2 cellular contexts compared by ENCODE assay signal in the genomic region with DNA sequence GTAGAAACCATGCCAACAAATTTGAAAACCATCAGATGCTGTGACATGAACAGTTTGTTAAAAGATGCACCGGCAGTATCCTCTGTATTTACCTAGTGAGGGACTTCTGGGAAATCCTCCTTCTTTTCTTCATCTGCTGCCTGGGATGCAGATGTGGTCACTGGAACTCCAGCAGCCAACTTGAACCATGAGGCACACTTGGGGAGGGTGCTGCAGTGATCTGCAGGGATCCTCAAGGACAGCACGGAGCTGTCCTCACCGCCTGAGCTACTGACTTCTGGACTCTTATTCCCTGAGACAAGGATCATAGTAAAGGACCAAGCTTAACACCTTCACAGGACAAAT.
TF ChIP-seq lines count a peak whose summit lies in the region.

No MANE protein-coding gene starts in this region.

TF ChIP-seq in SK-N-SH, 30 proteins besides CTCF, POLR2A, EP300 and RAD21:
- no peak for TF ChIP-seq TEAD4 (IDR thresholded peaks at IDR 0.05; ENCODE audit: borderline replicate concordance, insufficient read depth)

TF ChIP-seq in SK-N-SH treated with all-trans-retinoic acid at 6 μM for 48 hours, 23 proteins besides CTCF, POLR2A, EP300 and RAD21:
- TF ChIP-seq OSR1 (CRISPR knock-in tag; IDR thresholded peaks at IDR 0.05) (no peak), BACH2 (CRISPR knock-in tag; IDR thresholded peaks at IDR 0.05; ENCODE audit: borderline replicate concordance) (no peak), TCF4 (CRISPR knock-in tag; IDR thresholded peaks at IDR 0.05; ENCODE audit: borderline replicate concordance) (no peak), GLIS3 (CRISPR knock-in tag; IDR thresholded peaks at IDR 0.05) (no peak), ZNF70 (CRISPR knock-in tag; IDR thresholded peaks at IDR 0.05) (no peak)
- TF ChIP-seq, protein P1, sequence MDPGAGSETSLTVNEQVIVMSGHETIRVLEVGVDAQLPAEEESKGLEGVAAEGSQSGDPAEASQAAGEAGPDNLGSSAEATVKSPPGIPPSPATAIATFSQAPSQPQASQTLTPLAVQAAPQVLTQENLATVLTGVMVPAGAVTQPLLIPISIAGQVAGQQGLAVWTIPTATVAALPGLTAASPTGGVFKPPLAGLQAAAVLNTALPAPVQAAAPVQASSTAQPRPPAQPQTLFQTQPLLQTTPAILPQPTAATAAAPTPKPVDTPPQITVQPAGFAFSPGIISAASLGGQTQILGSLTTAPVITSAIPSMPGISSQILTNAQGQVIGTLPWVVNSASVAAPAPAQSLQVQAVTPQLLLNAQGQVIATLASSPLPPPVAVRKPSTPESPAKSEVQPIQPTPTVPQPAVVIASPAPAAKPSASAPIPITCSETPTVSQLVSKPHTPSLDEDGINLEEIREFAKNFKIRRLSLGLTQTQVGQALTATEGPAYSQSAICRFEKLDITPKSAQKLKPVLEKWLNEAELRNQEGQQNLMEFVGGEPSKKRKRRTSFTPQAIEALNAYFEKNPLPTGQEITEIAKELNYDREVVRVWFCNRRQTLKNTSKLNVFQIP (CRISPR knock-in tag; IDR thresholded peaks at IDR 0.05; ENCODE audit: borderline replicate concordance, low read depth) = no peak
